In the genomic region with DNA sequence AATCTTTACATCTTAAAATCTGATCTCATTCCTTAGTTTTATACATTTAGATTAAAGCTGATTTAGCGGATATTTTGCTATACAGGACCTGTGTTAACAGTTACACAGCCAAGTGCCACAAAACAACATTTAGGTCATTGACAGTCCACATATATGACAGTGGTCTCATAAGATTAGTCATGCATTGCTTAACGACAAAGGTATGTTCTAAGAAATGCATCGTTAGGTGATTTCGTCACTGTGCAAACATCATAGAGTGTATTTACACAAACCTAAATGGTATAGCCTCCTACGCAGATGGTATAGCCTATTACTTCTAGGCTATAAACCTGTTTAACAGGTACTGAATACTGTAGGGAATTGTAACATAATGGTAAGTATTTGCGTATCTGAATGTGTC, we compare ENCODE assay signal across 16 cellular contexts. TPM values are rescaled to one million over a fixed set of nuclear protein-coding genes. Genes with fewer than 3 reads are reported as not detected.
A peak's percentile ranks its signal among the peaks of the same experiment; 100 is the strongest.
DNase-seq lines count a peak whose midpoint lies in the region; ATAC-seq and TF ChIP-seq lines count a peak whose summit lies in the region.
"Had no signal": no experiment of that assay in that cellular context is flagged by ENCODE, and none has a peak within 500 bp of the region (broad histone marks: within the 10 kb centered on the region; RNA-seq: fewer than 3 reads in every experiment).

No MANE protein-coding gene starts in this region.

- no peak overlapping the region for H3K27ac ChIP-seq in mesenchymal stem cell (ENCODE audit: low read length, poor library complexity, severe bottlenecking)
- no peak overlapping the region for H3K27ac ChIP-seq in MM.1S (ENCODE audit: low read length)
- H3K27ac ChIP-seq: C4-2B had no signal

- no peak overlapping the region for H3K14ac ChIP-seq in mesenchymal stem cell (ENCODE audit: low read length in 2 of 2)

- no peaks in the 10 kb centered on the region for H3K4me1 ChIP-seq in mesenchymal stem cell (ENCODE audit: control insufficient read depth, insufficient read depth, low read depth, low read length)
- H3K4me1 ChIP-seq in MM.1S (ENCODE audit: low read length): no peaks in the 10 kb centered on the region

- H3K4me1 Mint-ChIP-seq in nephron progenitor cell: no peaks in the 10 kb centered on the region
- H3K4me1 Mint-ChIP-seq: nephron had no signal

- no peaks in the 10 kb centered on the region for H3K27me3 Mint-ChIP-seq in nephron progenitor cell (ENCODE audit: low read depth, poor library complexity)

- H2AFZ ChIP-seq in mesenchymal stem cell (ENCODE audit: low read depth, low read length) (no peak overlapping the region), MM.1S (ENCODE audit: low read length) (no peak overlapping the region)

- ATAC-seq in HG02884 (IDR thresholded peaks at IDR 0.05; ENCODE audit: unreplicated experiment): no peak
- ATAC-seq: sciatic nerve had no signal

- no peak overlapping the region for H3K4me3 Mint-ChIP-seq in nephron progenitor cell
- H3K4me3 Mint-ChIP-seq: nephron had no signal

- H3F3A ChIP-seq in MM.1S (ENCODE audit: insufficient read depth, low read length): no peaks in the 10 kb centered on the region

- H3K36me3 ChIP-seq in mesenchymal stem cell (ENCODE audit: control insufficient read depth in 1 of 2, insufficient read depth in 2 of 2, low read depth in 1 of 2, low read length in 2 of 2): no peaks in the 10 kb centered on the region
- no peaks in the 10 kb centered on the region for H3K36me3 ChIP-seq in MM.1S (replicated peaks; ENCODE audit: insufficient read depth, low read length)

- TF ChIP-seq CTCF in MM.1S (IDR thresholded peaks at IDR 0.05; ENCODE audit: low read length) (no peak), nephron progenitor cell (IDR thresholded peaks at IDR 0.05) (no peak)

- no peak overlapping the region for H2BK120ac ChIP-seq in mesenchymal stem cell (ENCODE audit: low read depth, low read length)

- no peak overlapping the region for H3K4ac ChIP-seq in mesenchymal stem cell (ENCODE audit: low read depth in 1 of 2, low read length in 2 of 2)

- no peaks in the 10 kb centered on the region for H3K9me3 Mint-ChIP-seq in nephron progenitor cell
- H3K9me3 Mint-ChIP-seq: nephron had no signal

- no peak overlapping the region for H3K23ac ChIP-seq in mesenchymal stem cell (ENCODE audit: low read length in 2 of 2)

- no peaks in the 10 kb centered on the region for H3K27me3 ChIP-seq in mesenchymal stem cell (ENCODE audit: control insufficient read depth in 1 of 2, insufficient read depth in 1 of 2, low read length in 2 of 2)
- no peaks in the 10 kb centered on the region for H3K27me3 ChIP-seq in MM.1S (replicated peaks; ENCODE audit: insufficient read depth, low read length)

- H3K9me3 ChIP-seq in mesenchymal stem cell (ENCODE audit: control insufficient read depth, low read length) (no peaks in the 10 kb centered on the region), MM.1S (replicated peaks; ENCODE audit: insufficient read depth, low read length) (no peaks in the 10 kb centered on the region)

- no peak overlapping the region for H2BK12ac ChIP-seq in mesenchymal stem cell (ENCODE audit: low read length in 2 of 2)

- H4K20me1 ChIP-seq in MM.1S (ENCODE audit: insufficient read depth, low read length): no peaks in the 10 kb centered on the region

- H3K27ac Mint-ChIP-seq in nephron progenitor cell: no peak overlapping the region
- H3K27ac Mint-ChIP-seq: nephron had no signal

- no peaks in the 10 kb centered on the region for H3K79me2 ChIP-seq in MM.1S (ENCODE audit: low read length)

- H3K4me3 ChIP-seq in mesenchymal stem cell (ENCODE audit: insufficient read depth in 1 of 2, low read depth in 1 of 2, low read length in 2 of 2) (no peak overlapping the region), MM.1S (ENCODE audit: low read length) (no peak overlapping the region)

- H4K91ac ChIP-seq in mesenchymal stem cell (ENCODE audit: low read length): no peak overlapping the region

- H3K4me2 ChIP-seq in mesenchymal stem cell (ENCODE audit: low read length, poor library complexity, severe bottlenecking): no peak overlapping the region
- no peak overlapping the region for H3K4me2 ChIP-seq in MM.1S (ENCODE audit: low read depth, low read length)

- H2BK15ac ChIP-seq in mesenchymal stem cell (ENCODE audit: low read depth, poor library complexity, severe bottlenecking): no peak overlapping the region

- H3K9me2 ChIP-seq in MM.1S (replicated peaks; ENCODE audit: insufficient read depth, low read length): no peaks in the 10 kb centered on the region

- H3K9ac ChIP-seq in mesenchymal stem cell (ENCODE audit: low read length) (no peak overlapping the region), MM.1S (ENCODE audit: low read length) (no peak overlapping the region)

- 57% methylated on average over 5 of the region's 6 CpGs for WGBS in mesenchymal stem cell

- H3K18ac ChIP-seq in mesenchymal stem cell (ENCODE audit: low read depth in 1 of 2, low read length in 2 of 2): no peak overlapping the region

- H4K8ac ChIP-seq in mesenchymal stem cell (ENCODE audit: low read length): no peak overlapping the region

- H3K36me3 Mint-ChIP-seq in nephron progenitor cell (ENCODE audit: low read depth): no peaks in the 10 kb centered on the region

- DNase-seq in Daoy (ENCODE audit: low read depth) (peak; percentile 56), NCI-H187 (lab: John Stamatoyannopoulos, UW) (peak; percentile 41 to 83), SHP77 treated with DMSO at 0.1 percent for 48 hours (lab: John Stamatoyannopoulos, UW) (peak; percentile 22), mesenchymal stem cell (peak; percentile 59), MM.1S (no peak), nephron progenitor cell (no peak)
- DNase-seq: effector CD4-positive, alpha-beta T cell; glutamatergic neuron; H7; kidney glomerular epithelial cell; NCI-H2029 had no signal

- H3K79me1 ChIP-seq in mesenchymal stem cell (replicated peaks; ENCODE audit: low read length, poor library complexity, severe bottlenecking): peaks cover 2% of the 10 kb centered on the region

- no peak overlapping the region for H2AK5ac ChIP-seq in mesenchymal stem cell (ENCODE audit: low read length, severe bottlenecking)

- H2BK5ac ChIP-seq in mesenchymal stem cell (ENCODE audit: low read depth, low read length, poor library complexity, severe bottlenecking): no peak overlapping the region

RNA-seq across cellular contexts. Expression of a gene that starts 21.6 kb away (rescaled TPM):
- 2.2 and 15.3 TPM in 2 replicates for total RNA-seq in Daoy (2014; rRNA removed; shearing (Covaris generic))
- polyA plus RNA-seq in mesenchymal stem cell (2013, experiment 1 of 2): 32.6 TPM
- polyA plus RNA-seq in mesenchymal stem cell (2013, experiment 2 of 2): 33.3 TPM
- total RNA-seq: OCI-LY7 had no signal

Comparison
In these comparisons a context has a peak if more than half of its experiments do, and no peak if none do; other contexts are left out.
1. DNase-seq: peak in Daoy (single experiment), NCI-H187 (2 of 2), SHP77 treated with DMSO at 0.1 percent for 48 hours (single experiment) and mesenchymal stem cell (single experiment); none in MM.1S (single experiment) and nephron progenitor cell (single experiment).